Comparison of ENCODE assay signal across 9 cellular contexts in genomic region chr9:137406085-137406773, GRCh38. TPM values are rescaled to one million over a fixed set of nuclear protein-coding genes. Genes with fewer than 3 reads are reported as not detected.
DNase-seq lines count a peak whose midpoint lies in the region; ATAC-seq and TF ChIP-seq lines count a peak whose summit lies in the region.
"Had no signal": no experiment of that assay in that cellular context is flagged by ENCODE, and none has a peak within 500 bp of the region (broad histone marks: within the 10 kb centered on the region; RNA-seq: fewer than 3 reads in every experiment).

No MANE protein-coding gene starts in this region.

- no peaks in the 10 kb centered on the region for H4K20me1 ChIP-seq in GM23248 (ENCODE audit: insufficient read depth)

- no peaks in the 10 kb centered on the region for H3K9me2 ChIP-seq in GM23248 (ENCODE audit: insufficient read depth)

- peak overlapping the region; percentile 74; the same call in 1 of the 2 replicates for H3K9ac ChIP-seq in GM23248
- no peak overlapping the region for H3K9ac ChIP-seq in iPS-20b (ENCODE audit: low read depth, low read length)

- DNase-seq in GM23248 (no peak), sigmoid colon (no peak), NCI-H2081 treated with DMSO at 0.1 percent for 48 hours (lab: John Stamatoyannopoulos, UW) (no peak), DMS153 treated with DMSO at 0.1 percent for 48 hours (lab: John Stamatoyannopoulos, UW; ENCODE audit: unreplicated experiment) (no peak), NCI-H1105 (lab: John Stamatoyannopoulos, UW) (no peak)
- no peak for DNase-seq in activated T-helper 2 cell treated with anti-CD3 and anti-CD28 coated beads, Interferon-gamma antibody, Interleukin-2, Interleukin-4, amounts not matched to agents 10 μg/mL and 5 μg/mL and 100 μg/mL, durations not matched to agents 14 hours and 24 hours and 36 hours (ENCODE audit: low spot score)
- no peak for DNase-seq in activated CD8-positive, alpha-beta memory T cell treated with anti-CD3 and anti-CD28 coated beads, Interleukin-2, amount 10 ng/mL, durations not matched to agents 7 days and 5 days

- H3K27me3 Mint-ChIP-seq in activated T-helper 2 cell treated with anti-CD3 and anti-CD28 coated beads, Interferon-gamma antibody, Interleukin-2, Interleukin-4, amounts not matched to agents 10 μg/mL and 5 μg/mL and 100 μg/mL, durations not matched to agents 14 hours and 24 hours and 36 hours (ENCODE audit: low read depth), result peaks cover 2% of the 10 kb centered on the region
- peaks cover 8% of the 10 kb centered on the region for H3K27me3 Mint-ChIP-seq in activated CD8-positive, alpha-beta memory T cell treated with anti-CD3 and anti-CD28 coated beads, Interleukin-2, amount 10 ng/mL, durations not matched to agents 7 days and 5 days

- 38 to 40% methylated on average over 17 to 21 of the region's 21 CpGs for WGBS in GM23248 (ENCODE audit: low coverage in 1 of 2, low lambda C conversion rate in 2 of 2, missing lambda C conversion rate in 2 of 2), 2 experiments
- WGBS in sigmoid colon, 2 donors, result 24 to 61% methylated on average over 21 of the region's 21 CpGs

- peaks cover 2% of the 10 kb centered on the region for H3K36me3 Mint-ChIP-seq in activated T-helper 2 cell treated with anti-CD3 and anti-CD28 coated beads, Interferon-gamma antibody, Interleukin-2, Interleukin-4, amounts not matched to agents 10 μg/mL and 5 μg/mL and 100 μg/mL, durations not matched to agents 14 hours and 24 hours and 36 hours (ENCODE audit: low read depth)
- peaks cover 4% of the 10 kb centered on the region for H3K36me3 Mint-ChIP-seq in activated CD8-positive, alpha-beta memory T cell treated with anti-CD3 and anti-CD28 coated beads, Interleukin-2, amount 10 ng/mL, durations not matched to agents 7 days and 5 days

- no peak for TF ChIP-seq POLR2A in sigmoid colon (IDR thresholded peaks at IDR 0.05)

- H3F3A ChIP-seq in GM23248 (ENCODE audit: insufficient read depth), result no peaks in the 10 kb centered on the region

- H3K27ac ChIP-seq in GM23248 (no peak overlapping the region), iPS-20b (ENCODE audit: low read length) (no peak overlapping the region), sigmoid colon (peak overlapping the region in 2 of 4 donors; percentile 43 to 52)

- CTCF ChIA-PET in activated CD8-positive, alpha-beta memory T cell treated with anti-CD3 and anti-CD28 coated beads, Interleukin-2, amount 10 ng/mL, durations not matched to agents 7 days and 5 days (lab: Charles Lee), result interaction anchor here (0.9 kb wide), 1 partner anchor 104 kb away, joined by 3 read pairs; the partner anchor contains the start of gene NRARP

- H3K4me1 ChIP-seq in GM23248 (ENCODE audit: insufficient read depth), result 0 out of 2 replicates have a peak, but pooled peaks cover 3% of the 10 kb centered on the region
- no peaks in the 10 kb centered on the region for H3K4me1 ChIP-seq in iPS-20b (ENCODE audit: insufficient read depth, low read length)
- H3K4me1 ChIP-seq in sigmoid colon, result peaks cover 0 to 23% (median 20%) of the 10 kb centered on the region in 4 donors

- no peak for ATAC-seq in activated CD8-positive, alpha-beta memory T cell treated with anti-CD3 and anti-CD28 coated beads, Interleukin-2, amount 10 ng/mL, durations not matched to agents 7 days and 5 days

- H3K79me2 ChIP-seq in GM23248 (ENCODE audit: insufficient read depth), result no peaks in the 10 kb centered on the region

- no peak for TF ChIP-seq CTCF in sigmoid colon (IDR thresholded peaks at IDR 0.05)

- no peaks in the 10 kb centered on the region for H3K9me3 Mint-ChIP-seq in activated T-helper 2 cell treated with anti-CD3 and anti-CD28 coated beads, Interferon-gamma antibody, Interleukin-2, Interleukin-4, amounts not matched to agents 10 μg/mL and 5 μg/mL and 100 μg/mL, durations not matched to agents 14 hours and 24 hours and 36 hours
- H3K9me3 Mint-ChIP-seq in activated CD8-positive, alpha-beta memory T cell treated with anti-CD3 and anti-CD28 coated beads, Interleukin-2, amount 10 ng/mL, durations not matched to agents 7 days and 5 days (ENCODE audit: low read depth), result no peaks in the 10 kb centered on the region

- intact Hi-C loops in activated T-helper 2 cell treated with anti-CD3 and anti-CD28 coated beads, Interferon-gamma antibody, Interleukin-2, Interleukin-4, amounts not matched to agents 10 μg/mL and 5 μg/mL and 100 μg/mL, durations not matched to agents 14 hours and 24 hours and 36 hours (cut with micrococcal nuclease), result loop anchor here (2.0 kb wide), 1 partner anchor 111 kb away; no protein-coding TSS in a partner anchor
- intact Hi-C loops in sigmoid colon (cut with DNase I), result loop anchor here (5.0 kb wide), 1 partner anchor 109 kb away; no protein-coding TSS in a partner anchor

- H3K4me3 ChIP-seq in GM23248, result peak overlapping the region; percentile 62
- peak overlapping the region; percentile 60; the same call in 1 of the 2 replicates for H3K4me3 ChIP-seq in iPS-20b (ENCODE audit: low read length)
- peak overlapping the region; percentile 21 to 46 (median 42) for H3K4me3 ChIP-seq in sigmoid colon

- TF ChIP-seq EP300 in sigmoid colon (IDR thresholded peaks at IDR 0.05), result no peak

- in situ Hi-C loops in GM23248 (cut with MboI), result loop anchor here (10.0 to 25.0 kb wide), 2 partner anchors 111 to 294 kb away; partner anchors contain the start of gene DPP7

- H3K27ac Mint-ChIP-seq in activated T-helper 2 cell treated with anti-CD3 and anti-CD28 coated beads, Interferon-gamma antibody, Interleukin-2, Interleukin-4, amounts not matched to agents 10 μg/mL and 5 μg/mL and 100 μg/mL, durations not matched to agents 14 hours and 24 hours and 36 hours, result no peak overlapping the region
- no peak overlapping the region for H3K27ac Mint-ChIP-seq in activated CD8-positive, alpha-beta memory T cell treated with anti-CD3 and anti-CD28 coated beads, Interleukin-2, amount 10 ng/mL, durations not matched to agents 7 days and 5 days

- peak overlapping the region; percentile 86 for H3K4me2 ChIP-seq in GM23248 (ENCODE audit: unreplicated experiment)

- H3K4me1 Mint-ChIP-seq in activated T-helper 2 cell treated with anti-CD3 and anti-CD28 coated beads, Interferon-gamma antibody, Interleukin-2, Interleukin-4, amounts not matched to agents 10 μg/mL and 5 μg/mL and 100 μg/mL, durations not matched to agents 14 hours and 24 hours and 36 hours (ENCODE audit: low read depth), result peaks cover 9% of the 10 kb centered on the region
- peaks cover 7% of the 10 kb centered on the region for H3K4me1 Mint-ChIP-seq in activated CD8-positive, alpha-beta memory T cell treated with anti-CD3 and anti-CD28 coated beads, Interleukin-2, amount 10 ng/mL, durations not matched to agents 7 days and 5 days

- H3K4me3 Mint-ChIP-seq in activated T-helper 2 cell treated with anti-CD3 and anti-CD28 coated beads, Interferon-gamma antibody, Interleukin-2, Interleukin-4, amounts not matched to agents 10 μg/mL and 5 μg/mL and 100 μg/mL, durations not matched to agents 14 hours and 24 hours and 36 hours (ENCODE audit: low read depth), result peak overlapping the region; percentile 8
- H3K4me3 Mint-ChIP-seq in activated CD8-positive, alpha-beta memory T cell treated with anti-CD3 and anti-CD28 coated beads, Interleukin-2, amount 10 ng/mL, durations not matched to agents 7 days and 5 days, result no peak overlapping the region

- H3K27me3 ChIP-seq in GM23248 (replicated peaks; ENCODE audit: insufficient read depth) (no peaks in the 10 kb centered on the region), iPS-20b (ENCODE audit: insufficient read depth, low read length) (peaks cover 11% of the 10 kb centered on the region; the same call in 1 of the 2 replicates), sigmoid colon (peaks cover 0 to 5% (median 0%) of the 10 kb centered on the region in 3 donors)

- H3K36me3 ChIP-seq in GM23248 (ENCODE audit: low read depth), result no peaks in the 10 kb centered on the region
- no peaks in the 10 kb centered on the region for H3K36me3 ChIP-seq in iPS-20b (ENCODE audit: insufficient read depth, low read depth, low read length)
- no peaks in the 10 kb centered on the region for H3K36me3 ChIP-seq in sigmoid colon

- 0 out of 2 replicates have a peak overlapping the region, but pooled peaks have one; percentile 82 for H2AFZ ChIP-seq in GM23248

- H3K9me3 ChIP-seq in GM23248 (ENCODE audit: low read depth), result no peaks in the 10 kb centered on the region
- H3K9me3 ChIP-seq in iPS-20b (ENCODE audit: insufficient read depth, low read depth, low read length), result no peaks in the 10 kb centered on the region
- H3K9me3 ChIP-seq in sigmoid colon, result no peaks in the 10 kb centered on the region

RNA-seq across cellular contexts. Expression of gene EXD3, which starts 16.7 kb away (rescaled TPM):
- 11.6 and 17.1 TPM in 2 replicates for total RNA-seq in GM23248 (2014; rRNA removed; shearing (Covaris generic))
- 8.7 and 10.1 TPM in 2 replicates for polyA plus RNA-seq in GM23248 (2016; fragmentation: Nextera tagmentation; extraction: Ambion mirVana)
- total RNA-seq in activated T-helper 2 cell treated with anti-CD3 and anti-CD28 coated beads, Interferon-gamma antibody, Interleukin-2, Interleukin-4, amounts not matched to agents 10 μg/mL and 5 μg/mL and 100 μg/mL, durations not matched to agents 14 hours and 24 hours and 36 hours, result 6.8 and 8.0 TPM in 2 replicates
- total RNA-seq in sigmoid colon, result 10 to 100 TPM in 2 of 4 donors, 1 to 10 TPM in 2; 8.9 to 25.5 (median 11.8) TPM
- 10 to 100 TPM; 18.0 to 29.7 (median 26.6) TPM for polyA plus RNA-seq in sigmoid colon
- total RNA-seq in activated CD8-positive, alpha-beta memory T cell treated with anti-CD3 and anti-CD28 coated beads, Interleukin-2, amount 10 ng/mL, durations not matched to agents 7 days and 5 days, result 10 to 100 TPM in 1 of 2 experiments, 1 to 10 TPM in 1; 9.2 to 19.8 TPM

RNA-seq across cellular contexts. Expression of gene NOXA1, which starts 17.0 kb away (rescaled TPM):
- 0.32 TPM in 1 of 2 replicates, not detected in the other for total RNA-seq in GM23248 (2014; rRNA removed; shearing (Covaris generic))
- polyA plus RNA-seq in GM23248 (2016; fragmentation: Nextera tagmentation; extraction: Ambion mirVana) (0.15 and 0.39 TPM in 2 replicates), sigmoid colon (10 to 100 TPM; 15.0 to 16.4 (median 15.4) TPM)
- total RNA-seq in activated T-helper 2 cell treated with anti-CD3 and anti-CD28 coated beads, Interferon-gamma antibody, Interleukin-2, Interleukin-4, amounts not matched to agents 10 μg/mL and 5 μg/mL and 100 μg/mL, durations not matched to agents 14 hours and 24 hours and 36 hours, result 0.39 and 0.46 TPM in 2 replicates
- total RNA-seq in sigmoid colon, result 1 to 10 TPM; 1.4 to 3.3 (median 2.9) TPM
- total RNA-seq in activated CD8-positive, alpha-beta memory T cell treated with anti-CD3 and anti-CD28 coated beads, Interleukin-2, amount 10 ng/mL, durations not matched to agents 7 days and 5 days, result under 1 TPM; 0.30 to 0.53 TPM
- total RNA-seq: Daoy had no signal

RNA-seq across cellular contexts. Expression of gene ENTPD8, which starts 34.9 kb away (rescaled TPM):
- not detected in 2 replicates for total RNA-seq in GM23248 (2014; rRNA removed; shearing (Covaris generic))
- polyA plus RNA-seq in GM23248 (2016; fragmentation: Nextera tagmentation; extraction: Ambion mirVana) (not detected in 2 replicates), sigmoid colon (10 to 100 TPM; 32.4 to 65.3 (median 44.4) TPM)
- total RNA-seq in activated T-helper 2 cell treated with anti-CD3 and anti-CD28 coated beads, Interferon-gamma antibody, Interleukin-2, Interleukin-4, amounts not matched to agents 10 μg/mL and 5 μg/mL and 100 μg/mL, durations not matched to agents 14 hours and 24 hours and 36 hours, result not detected in 2 replicates
- total RNA-seq in sigmoid colon, result under 1 TPM in 1 of 4 donors, not detected in 3; 0.71 TPM
- not detected for total RNA-seq in activated CD8-positive, alpha-beta memory T cell treated with anti-CD3 and anti-CD28 coated beads, Interleukin-2, amount 10 ng/mL, durations not matched to agents 7 days and 5 days
- total RNA-seq: Daoy had no signal

RNA-seq across cellular contexts. Expression of gene NSMF, which starts 52.9 kb away (rescaled TPM):
- total RNA-seq in GM23248 (2014; rRNA removed; shearing (Covaris generic)), result 28.8 and 29.1 TPM in 2 replicates
- 13.5 and 13.7 TPM in 2 replicates for polyA plus RNA-seq in GM23248 (2016; fragmentation: Nextera tagmentation; extraction: Ambion mirVana)
- 56.1 and 57.6 TPM in 2 replicates for total RNA-seq in activated T-helper 2 cell treated with anti-CD3 and anti-CD28 coated beads, Interferon-gamma antibody, Interleukin-2, Interleukin-4, amounts not matched to agents 10 μg/mL and 5 μg/mL and 100 μg/mL, durations not matched to agents 14 hours and 24 hours and 36 hours
- total RNA-seq in sigmoid colon, result 10 to 100 TPM; 21.8 to 33.8 (median 27.4) TPM
- 10 to 100 TPM; 24.0 to 50.4 (median 42.4) TPM for polyA plus RNA-seq in sigmoid colon
- total RNA-seq in activated CD8-positive, alpha-beta memory T cell treated with anti-CD3 and anti-CD28 coated beads, Interleukin-2, amount 10 ng/mL, durations not matched to agents 7 days and 5 days, result 10 to 100 TPM; 35.8 to 42.1 TPM
